Comparison of ENCODE assay signal across 11 cellular contexts in genomic region chr12:24741216-24741615, GRCh38.
DNase-seq lines count a peak whose midpoint lies in the region; ATAC-seq lines count a peak whose summit lies in the region.
"Had no signal": no experiment of that assay in that cellular context is flagged by ENCODE, and none has a peak within 500 bp of the region (broad histone marks: within the 10 kb centered on the region; RNA-seq: fewer than 3 reads in every experiment).

No MANE protein-coding gene starts in this region.

- peak overlapping the region; percentile 80 for H3K27ac Mint-ChIP-seq in activated T-cell treated with anti-CD3 and anti-CD28 coated beads, Interleukin-2, amount 50 U/mL, for 72 hours
- peak overlapping the region; percentile 72 for H3K27ac Mint-ChIP-seq in stimulated activated memory B cell treated with anti-CD40 and anti-IgM and Interleukin-4, amounts not matched to agents 10 μg/mL and 1 μg/mL and 100 μg/mL, for 72 hours
- H3K27ac Mint-ChIP-seq: type B pancreatic cell had no signal

- peaks cover 0 to 2% of the 10 kb centered on the region in 2 donors for H3K9me3 Mint-ChIP-seq in activated T-cell treated with anti-CD3 and anti-CD28 coated beads, Interleukin-2, amount 50 U/mL, for 72 hours
- no peaks in the 10 kb centered on the region for H3K9me3 Mint-ChIP-seq in stimulated activated memory B cell treated with anti-CD40 and anti-IgM and Interleukin-4, amounts not matched to agents 10 μg/mL and 1 μg/mL and 100 μg/mL, for 72 hours
- H3K9me3 Mint-ChIP-seq: type B pancreatic cell had no signal

- peak overlapping the region in 1 of 2 donors; percentile 75 for H3K4me3 Mint-ChIP-seq in activated T-cell treated with anti-CD3 and anti-CD28 coated beads, Interleukin-2, amount 50 U/mL, for 72 hours
- H3K4me3 Mint-ChIP-seq in stimulated activated memory B cell treated with anti-CD40 and anti-IgM and Interleukin-4, amounts not matched to agents 10 μg/mL and 1 μg/mL and 100 μg/mL, for 72 hours: peak overlapping the region; percentile 34
- H3K4me3 Mint-ChIP-seq: type B pancreatic cell had no signal

- peaks cover 0 to 2% of the 10 kb centered on the region in 2 donors for H3K36me3 Mint-ChIP-seq in activated T-cell treated with anti-CD3 and anti-CD28 coated beads, Interleukin-2, amount 50 U/mL, for 72 hours (ENCODE audit: insufficient read depth in 2 of 2)
- no peaks in the 10 kb centered on the region for H3K36me3 Mint-ChIP-seq in stimulated activated memory B cell treated with anti-CD40 and anti-IgM and Interleukin-4, amounts not matched to agents 10 μg/mL and 1 μg/mL and 100 μg/mL, for 72 hours

- peak in 1 of 2 donors; percentile 20 for ATAC-seq in activated T-cell treated with anti-CD3 and anti-CD28 coated beads, Interleukin-2, amount 50 U/mL, for 72 hours (replicated peaks in 1 of 2)
- peak; percentile 59 for ATAC-seq in GM21619 (IDR thresholded peaks at IDR 0.05; ENCODE audit: unreplicated experiment)
- peak; percentile 36 for ATAC-seq in HG03354 (IDR thresholded peaks at IDR 0.05; ENCODE audit: poor library complexity, severe bottlenecking, unreplicated experiment)
- ATAC-seq in stimulated activated memory B cell treated with anti-CD40 and anti-IgM and Interleukin-4, amounts not matched to agents 10 μg/mL and 1 μg/mL and 100 μg/mL, for 72 hours: peak; percentile 64
- ATAC-seq: sciatic nerve had no signal

- DNase-seq in activated T-cell treated with anti-CD3 and anti-CD28 coated beads, Interleukin-2, amount 50 U/mL, for 72 hours: no peak
- no peak for DNase-seq in activated T-cell treated with anti-CD3 and anti-CD28 coated beads, Interleukin-2, amount 50 U/mL, for 1 hour
- DNase-seq in HuH-7 (ENCODE audit: low spot score): no peak
- DNase-seq in DMS79 treated with DMSO at 0.1 percent for 48 hours (lab: John Stamatoyannopoulos, UW): no peak
- no peak for DNase-seq in T1000 (lab: John Stamatoyannopoulos, UW)
- DNase-seq: NCI-H2107 had no signal

- peaks cover 31% of the 10 kb centered on the region for H3K4me1 Mint-ChIP-seq in activated T-cell treated with anti-CD3 and anti-CD28 coated beads, Interleukin-2, amount 50 U/mL, for 72 hours (ENCODE audit: low read depth)
- H3K4me1 Mint-ChIP-seq in stimulated activated memory B cell treated with anti-CD40 and anti-IgM and Interleukin-4, amounts not matched to agents 10 μg/mL and 1 μg/mL and 100 μg/mL, for 72 hours: peaks cover 41% of the 10 kb centered on the region

- peaks cover 11% of the 10 kb centered on the region for H3K27me3 Mint-ChIP-seq in activated T-cell treated with anti-CD3 and anti-CD28 coated beads, Interleukin-2, amount 50 U/mL, for 72 hours (ENCODE audit: low read depth)
- no peaks in the 10 kb centered on the region for H3K27me3 Mint-ChIP-seq in stimulated activated memory B cell treated with anti-CD40 and anti-IgM and Interleukin-4, amounts not matched to agents 10 μg/mL and 1 μg/mL and 100 μg/mL, for 72 hours
